23 cellular contexts compared by ENCODE assay signal in the genomic region with DNA sequence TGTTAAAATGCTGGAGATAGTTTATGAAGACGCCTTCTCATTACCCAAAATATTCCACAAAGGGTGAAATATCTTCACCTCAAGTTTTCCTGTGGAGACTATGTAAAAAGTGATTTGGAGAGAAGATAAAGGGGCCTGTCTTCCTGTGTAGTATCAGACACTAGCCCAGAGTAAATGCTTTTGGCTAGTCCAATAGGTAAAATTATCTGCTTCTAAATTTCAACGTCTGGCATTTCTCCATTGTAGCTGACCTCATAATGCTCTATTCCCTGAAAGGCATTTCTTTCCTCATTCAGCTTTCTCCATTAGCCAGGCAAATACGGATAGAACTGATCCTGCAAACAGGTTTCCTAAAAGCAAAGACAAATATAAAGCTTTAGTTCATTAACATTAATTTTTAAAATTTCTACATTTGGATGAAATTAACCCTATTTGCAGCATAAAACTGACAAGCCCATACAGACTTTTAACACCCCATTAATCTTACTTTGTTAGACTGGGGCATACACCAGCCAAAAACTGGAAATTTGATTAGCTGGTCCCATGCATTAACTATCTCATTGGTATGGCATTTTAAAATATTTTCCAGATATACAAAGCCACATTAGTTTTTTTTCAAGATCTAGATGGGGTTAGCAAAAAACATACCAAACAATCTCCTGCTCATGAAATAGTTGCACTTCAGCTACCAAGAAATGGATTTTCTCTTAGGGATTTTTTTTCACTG.
DNase-seq lines count a peak whose midpoint lies in the region; TF ChIP-seq lines count a peak whose summit lies in the region.
"Had no signal": no experiment of that assay in that cellular context is flagged by ENCODE, and none has a peak within 500 bp of the region (broad histone marks: within the 10 kb centered on the region; RNA-seq: fewer than 3 reads in every experiment).

No MANE protein-coding gene starts in this region.

- H3K27ac Mint-ChIP-seq in mesothelial cell of epicardium = peak overlapping the region; percentile 48
- H3K27ac Mint-ChIP-seq: CD4-positive, alpha-beta memory T cell had no signal

- H3K27ac ChIP-seq in SK-N-SH (ENCODE audit: low read depth in 2 of 2, low read length in 1 of 2) = peak overlapping the region in 1 of 2 experiments; percentile 71; a peak in 1 of 4 replicates
- no peak overlapping the region for H3K27ac ChIP-seq in smooth muscle cell (ENCODE audit: low read depth)
- H3K27ac ChIP-seq: HL-60, PC-9, SJSA1 had no signal

- no peak for TF ChIP-seq RAD21 in SK-N-SH (IDR thresholded peaks at IDR 0.05; ENCODE audit: low read length)

- H3F3A ChIP-seq in SK-N-SH (replicated peaks; ENCODE audit: insufficient read depth) = no peaks in the 10 kb centered on the region
- H3F3A ChIP-seq in smooth muscle cell (ENCODE audit: low read depth) = no peaks in the 10 kb centered on the region

- POLR2A ChIA-PET in SK-N-SH (lab: Yijun Ruan, JAX) = no interaction called here

- H3K9me3 Mint-ChIP-seq in mesothelial cell of epicardium = peaks cover 4% of the 10 kb centered on the region

- H3K4me1 Mint-ChIP-seq in mesothelial cell of epicardium = peaks cover 41% of the 10 kb centered on the region
- H3K4me1 Mint-ChIP-seq: CD4-positive, alpha-beta memory T cell had no signal

- H4K20me1 ChIP-seq in SK-N-SH (ENCODE audit: insufficient read depth) (no peaks in the 10 kb centered on the region), smooth muscle cell (ENCODE audit: low read depth) (no peaks in the 10 kb centered on the region)

- H3K36me3 ChIP-seq in SK-N-SH (replicated peaks in 1 of 2; ENCODE audit: control insufficient read depth in 1 of 2, insufficient read depth in 2 of 2, low read length in 1 of 2) (no peaks in the 10 kb centered on the region), smooth muscle cell (ENCODE audit: low read depth) (no peaks in the 10 kb centered on the region)
- H3K36me3 ChIP-seq: SJSA1 had no signal

- H3K27me3 ChIP-seq in SK-N-SH (ENCODE audit: insufficient read depth) = no peaks in the 10 kb centered on the region
- no peaks in the 10 kb centered on the region for H3K27me3 ChIP-seq in smooth muscle cell (ENCODE audit: low read depth)
- H3K27me3 ChIP-seq: SJSA1 had no signal

- CTCF ChIA-PET in SK-N-SH (lab: Yijun Ruan, JAX) = interaction anchor here (0.9 kb wide), 1 partner anchor 17 kb away, joined by 3 read pairs; no protein-coding TSS in a partner anchor

- DNase-seq in DMS 273 treated with DMSO at 0.1 percent for 48 hours (lab: John Stamatoyannopoulos, UW) (peak; percentile 22), NCI-H446 (lab: John Stamatoyannopoulos, UW) (peak; percentile 86 to 91), SK-N-SH (peak; percentile 15), mesothelial cell of epicardium (ENCODE audit: low spot score in 2 of 2, unreplicated experiment in 2 of 2) (no peak), smooth muscle cell (lab: John Stamatoyannopoulos, UW; ENCODE audit: unreplicated experiment) (no peak), OCI-M1 (lab: John Stamatoyannopoulos, UW) (no peak)
- no peak for DNase-seq in activated effector memory CD4-positive, alpha-beta T cell treated with Interleukin-2 at 50 U/mL for 16 hours
- DNase-seq: CD4-positive, alpha-beta memory T cell; COR-L47; DMS79; EL; GF-D8; HCEC 1CT; Karpas-422; NCI-H1105 treated with DMSO at 0.1 percent for 48 hours; NCI-H146; NCI-H1930; NCI-H510A treated with DMSO at 0.1 percent for 48 hours; NCI-H748 treated with DMSO at 0.1 percent for 48 hours; NK-92 treated with Interleukin-12 subunit alpha and Interleukin-12 subunit beta, amount 100 ng/mL, for 24 hours; PC-9 had no signal

- H3K9me2 ChIP-seq in SK-N-SH = no peaks in the 10 kb centered on the region

- H3K9ac ChIP-seq in SK-N-SH = no peak overlapping the region
- H3K9ac ChIP-seq in smooth muscle cell (ENCODE audit: low read depth) = no peak overlapping the region

- no peak overlapping the region for H3K4me3 ChIP-seq in SK-N-SH (ENCODE audit: low read depth in 2 of 2, low read length in 1 of 2)
- H3K4me3 ChIP-seq in smooth muscle cell = no peak overlapping the region
- H3K4me3 ChIP-seq: PC-9, SJSA1 had no signal

- no peak overlapping the region for H3K4me2 ChIP-seq in SK-N-SH
- H3K4me2 ChIP-seq in smooth muscle cell = no peak overlapping the region
- H3K4me2 ChIP-seq: PC-9 had no signal

- H3K27me3 Mint-ChIP-seq in mesothelial cell of epicardium (ENCODE audit: low read depth) = no peaks in the 10 kb centered on the region
- H3K27me3 Mint-ChIP-seq: CD4-positive, alpha-beta memory T cell had no signal

- H3K36me3 Mint-ChIP-seq in mesothelial cell of epicardium = no peaks in the 10 kb centered on the region
- H3K36me3 Mint-ChIP-seq: CD4-positive, alpha-beta memory T cell had no signal

- H3K9me3 ChIP-seq in SK-N-SH (no peaks in the 10 kb centered on the region), smooth muscle cell (replicated peaks; ENCODE audit: low read depth) (no peaks in the 10 kb centered on the region)
- H3K9me3 ChIP-seq: SJSA1 had no signal

- TF ChIP-seq CTCF in SK-N-SH (IDR thresholded peaks at IDR 0.05) = no peak
- no peak for TF ChIP-seq CTCF in mesothelial cell of epicardium (IDR thresholded peaks at IDR 0.05; ENCODE audit: unreplicated experiment)
- TF ChIP-seq CTCF in smooth muscle cell (IDR thresholded peaks at IDR 0.05; ENCODE audit: borderline replicate concordance, insufficient read depth, poor library complexity, severe bottlenecking) = no peak

- H3K79me2 ChIP-seq in SK-N-SH (ENCODE audit: insufficient read depth) (no peaks in the 10 kb centered on the region), smooth muscle cell (ENCODE audit: low read depth) (no peaks in the 10 kb centered on the region)

- H2AFZ ChIP-seq in SK-N-SH (ENCODE audit: low read depth) (no peak overlapping the region), smooth muscle cell (ENCODE audit: low read depth) (no peak overlapping the region)
- H2AFZ ChIP-seq: PC-9 had no signal

- peak in 1 of 2 experiments; percentile 28; a peak in 1 of 4 replicates for TF ChIP-seq EP300 in SK-N-SH (IDR thresholded peaks at IDR 0.05; ENCODE audit: borderline replicate concordance in 1 of 2, low read depth in 1 of 2, low read length in 1 of 2)

- H3K4me1 ChIP-seq in SK-N-SH (ENCODE audit: control insufficient read depth in 1 of 2, insufficient read depth in 2 of 2, low read depth in 1 of 2, low read length in 1 of 2) = peaks cover 0 to 7% of the 10 kb centered on the region in 2 experiments; a peak in 2 of 4 replicates
- peaks cover 32% of the 10 kb centered on the region for H3K4me1 ChIP-seq in smooth muscle cell (ENCODE audit: low read depth)
- H3K4me1 ChIP-seq: SJSA1 had no signal

- 24% methylated on average over 3 of the region's 3 CpGs for WGBS in SK-N-SH (ENCODE audit: low lambda C conversion rate)
- WGBS in smooth muscle cell (ENCODE audit: low lambda C conversion rate) = 61% methylated on average over 3 of the region's 3 CpGs

- no peak overlapping the region for H3K4me3 Mint-ChIP-seq in mesothelial cell of epicardium
- H3K4me3 Mint-ChIP-seq: CD4-positive, alpha-beta memory T cell had no signal

TF ChIP-seq in SK-N-SH, 30 proteins besides CTCF, POLR2A, EP300 and RAD21:
- TF ChIP-seq GATA2 (CRISPR knock-in tag; IDR thresholded peaks at IDR 0.05) (peak; percentile 37), CHD2 (IDR thresholded peaks at IDR 0.05; ENCODE audit: low read length, partially characterized antibody) (no peak), RCOR1 (IDR thresholded peaks at IDR 0.05; ENCODE audit: low read length) (peak; percentile 18; the same call in 1 of the 2 replicates), NFIC (IDR thresholded peaks at IDR 0.05; ENCODE audit: borderline replicate concordance) (no peak), IRF3 (IDR thresholded peaks at IDR 0.05; ENCODE audit: low read depth, low read length) (no peak), TCF12 (IDR thresholded peaks at IDR 0.05) (peak; percentile 34), PBX3 (IDR thresholded peaks at IDR 0.05) (0 out of 2 replicates have a peak, but pooled peaks have one; percentile 20)
- TF ChIP-seq, protein P1, sequence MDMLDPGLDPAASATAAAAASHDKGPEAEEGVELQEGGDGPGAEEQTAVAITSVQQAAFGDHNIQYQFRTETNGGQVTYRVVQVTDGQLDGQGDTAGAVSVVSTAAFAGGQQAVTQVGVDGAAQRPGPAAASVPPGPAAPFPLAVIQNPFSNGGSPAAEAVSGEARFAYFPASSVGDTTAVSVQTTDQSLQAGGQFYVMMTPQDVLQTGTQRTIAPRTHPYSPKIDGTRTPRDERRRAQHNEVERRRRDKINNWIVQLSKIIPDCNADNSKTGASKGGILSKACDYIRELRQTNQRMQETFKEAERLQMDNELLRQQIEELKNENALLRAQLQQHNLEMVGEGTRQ (IDR thresholded peaks at IDR 0.05; ENCODE audit: borderline replicate concordance, low read depth, low read length) = no peak

Comparison
In these comparisons a context has a peak if more than half of its experiments do, and no peak if none do; other contexts are left out.
1. DNase-seq: peak in DMS 273 treated with DMSO at 0.1 percent for 48 hours (single experiment), NCI-H446 (2 of 2) and SK-N-SH (single experiment); none in mesothelial cell of epicardium (0 of 2), smooth muscle cell (single experiment), OCI-M1 (single experiment) and activated effector memory CD4-positive, alpha-beta T cell treated with Interleukin-2 at 50 U/mL for 16 hours (single experiment).